Comparison of ENCODE assay signal across 8 cellular contexts in genomic region chr12:57621497-57622292, GRCh38. TPM values are rescaled to one million over a fixed set of nuclear protein-coding genes. Genes with fewer than 3 reads are reported as not detected.
DNase-seq lines count a peak whose midpoint lies in the region; ATAC-seq, FAIRE-seq and TF ChIP-seq lines count a peak whose summit lies in the region.

No MANE protein-coding gene starts in this region.

- H3K27ac ChIP-seq in H1 (ENCODE audit: low read depth, low read length), result no peak overlapping the region
- H3K27ac ChIP-seq in stomach smooth muscle (ENCODE audit: low read length), result no peak overlapping the region

- H2BK20ac ChIP-seq in H1 (ENCODE audit: low read length), result no peak overlapping the region

- H3K27me3 ChIP-seq in H1 (replicated peaks in 1 of 4; ENCODE audit: control insufficient read depth in 3 of 4, extremely low read depth in 1 of 4, insufficient read depth in 3 of 4, low read length in 3 of 4) (peaks cover 86 to 98% (median 98%) of the 10 kb centered on the region in 4 experiments), stomach smooth muscle (ENCODE audit: control insufficient read depth in 1 of 2, insufficient read depth in 2 of 2, low read length in 2 of 2) (peaks cover 12 to 15% of the 10 kb centered on the region in 2 donors)

- CTCF ChIA-PET in H1 (lab: Charles Lee; ENCODE audit: partially characterized antibody), result interaction anchor here (0.6 to 10.7 kb wide), 33 partner anchors 9 to 308 kb away, joined by 3 to 201 read pairs (median 4); partner anchors contain the start of genes ARHGEF25, B4GALNT1, DTX3 and OS9

- H4K5ac ChIP-seq in H1 (ENCODE audit: insufficient read length, low read depth, low read length), result no peak overlapping the region

- peak; percentile 92 for DNase-seq in 8988T
- peak; percentile 87 for DNase-seq in GM13976 (ENCODE audit: low spot score)
- DNase-seq in NB4 (ENCODE audit: low read depth), result peak; percentile 59
- DNase-seq in activated CD4-positive, alpha-beta T cell treated with anti-CD3 and anti-CD28 coated beads, Interleukin-2, amount 50 U/mL, for 24 hours (ENCODE audit: low read depth in 1 of 2, low spot score in 1 of 2), result peak; percentile 32 to 36
- peak in 1 of 2 experiments; percentile 87 for DNase-seq in H1 (ENCODE audit: low read depth in 1 of 2, low spot score in 2 of 2)
- DNase-seq in midbrain (lab: John Stamatoyannopoulos, UW), result peak; percentile 37

- no peak overlapping the region for H3K18ac ChIP-seq in H1 (ENCODE audit: extremely low read depth, low read length)

- peak overlapping the region; percentile 54 to 78 for H3K4me2 ChIP-seq in H1 (ENCODE audit: insufficient read depth in 1 of 2, low read depth in 2 of 2, low read length in 2 of 2)

- no peak overlapping the region for H4K91ac ChIP-seq in H1 (replicated peaks; ENCODE audit: insufficient read length, low read length)

- no peak for TF ChIP-seq EP300 in H1 (IDR thresholded peaks at IDR 0.05; ENCODE audit: borderline replicate concordance in 1 of 2, low read depth in 2 of 2, low read length in 2 of 2)

- in situ Hi-C loops in GM13976 (cut with MboI; ENCODE audit: low sequenced_read_pairs, unreplicated experiment), result no loop called here

- H3K36me3 ChIP-seq in H1 (ENCODE audit: control insufficient read depth in 2 of 4, insufficient read depth in 4 of 4, low read length in 3 of 4) (no peaks in the 10 kb centered on the region), stomach smooth muscle (ENCODE audit: control insufficient read depth in 2 of 2, insufficient read depth in 2 of 2, low read length in 2 of 2) (peaks cover 10 to 15% of the 10 kb centered on the region in 2 donors)

- 0 out of 2 replicates have a peak overlapping the region, but pooled peaks have one; percentile 14 for H2AK5ac ChIP-seq in H1 (ENCODE audit: low read depth, low read length)

- no peak overlapping the region; the same call in 1 of the 2 replicates for H4K8ac ChIP-seq in H1 (ENCODE audit: extremely low read depth, insufficient read depth, low read length)

- H3K79me2 ChIP-seq in H1 (ENCODE audit: control insufficient read depth in 1 of 2, insufficient read depth in 2 of 2, low read length in 2 of 2), result no peaks in the 10 kb centered on the region

- no peak overlapping the region for H2BK15ac ChIP-seq in H1 (ENCODE audit: low read length)

- H3K14ac ChIP-seq in H1 (ENCODE audit: insufficient read length), result no peak overlapping the region

- 4% methylated on average over 46 of the region's 49 CpGs; no CpG with 5 or more reads in 1 of the 2 experiments for WGBS in H1 (ENCODE audit: extremely low coverage in 1 of 2, insufficient coverage in 1 of 2, insufficient read length in 1 of 2, insufficient replicate concordance in 2 of 2, low coverage in 1 of 2, low lambda C conversion rate in 2 of 2, missing lambda C conversion rate in 1 of 2), 2 experiments

- no peak for TF ChIP-seq POLR2A in NB4 (IDR thresholded peaks at IDR 0.05; ENCODE audit: extremely low read depth, insufficient read length)
- TF ChIP-seq POLR2A in H1 (IDR thresholded peaks at IDR 0.05; ENCODE audit: control extremely low read depth in 1 of 2, low read depth in 2 of 2, low read length in 2 of 2), result no peak

- no peak overlapping the region for H3K56ac ChIP-seq in H1 (replicated peaks; ENCODE audit: insufficient read length, low read depth, low read length)

- H3K23me2 ChIP-seq in H1 (ENCODE audit: low read depth, low read length), result peaks cover 7% of the 10 kb centered on the region; the same call in 1 of the 2 replicates

- H3K4ac ChIP-seq in H1 (replicated peaks; ENCODE audit: insufficient read length, low read depth, low read length), result peak overlapping the region; percentile 5

- ATAC-seq in GM18520 (IDR thresholded peaks at IDR 0.05; ENCODE audit: unreplicated experiment), result no peak

- peaks cover 0 to 20% (median 13%) of the 10 kb centered on the region in 4 experiments; a peak in 6 of 7 replicates for H3K4me1 ChIP-seq in H1 (replicated peaks in 1 of 4; ENCODE audit: control insufficient read depth in 3 of 4, insufficient read depth in 4 of 4, low read length in 3 of 4)
- peaks cover 8% of the 10 kb centered on the region for H3K4me1 ChIP-seq in stomach smooth muscle (ENCODE audit: control insufficient read depth, insufficient read depth, low read length)

- TF ChIP-seq CTCF in GM13976 (IDR thresholded peaks at IDR 0.05; ENCODE audit: borderline replicate concordance, control extremely low read depth, extremely low read depth, insufficient read depth, missing control alignments) (peak; percentile 88), NB4 (IDR thresholded peaks at IDR 0.05; ENCODE audit: low read depth, low read length) (peak; percentile 84), H1 (IDR thresholded peaks at IDR 0.05; ENCODE audit: control extremely low read depth in 1 of 3, insufficient read depth in 1 of 3, low read depth in 1 of 3, low read length in 3 of 3) (peak in 2 of 3 experiments; percentile 83 to 89; a peak in 3 of 4 replicates)

- H4K20me1 ChIP-seq in H1 (replicated peaks in 1 of 2; ENCODE audit: control insufficient read depth in 1 of 2, insufficient read depth in 2 of 2, low read length in 2 of 2), result peaks cover 0 to 29% of the 10 kb centered on the region in 2 experiments

- H2BK12ac ChIP-seq in H1 (ENCODE audit: low read depth, low read length), result peak overlapping the region; percentile 75; the same call in 1 of the 2 replicates

- H3K9me3 ChIP-seq in H1 (ENCODE audit: insufficient read depth in 2 of 2, low read depth in 1 of 2, low read length in 1 of 2), result no peaks in the 10 kb centered on the region; a peak in 1 of 4 replicates
- no peaks in the 10 kb centered on the region for H3K9me3 ChIP-seq in stomach smooth muscle (ENCODE audit: control insufficient read depth in 2 of 2, low read length in 2 of 2)

- POLR2A ChIA-PET in H1 (lab: Charles Lee; ENCODE audit: partially characterized antibody), result interaction anchor here (0.8 to 3.6 kb wide), 11 partner anchors 9 to 123 kb away, joined by 3 to 45 read pairs (median 4); partner anchors contain the start of genes ARHGEF25, B4GALNT1, DDIT3 and PIP4K2C

- peak; percentile 62 to 71 for TF ChIP-seq RAD21 in H1 (IDR thresholded peaks at IDR 0.05 in 1 of 2, conservative IDR thresholded peaks at IDR 0.05 in 1 of 2; ENCODE audit: low read depth in 2 of 2, low read length in 2 of 2)

- H2AFZ ChIP-seq in H1 (ENCODE audit: low read length), result no peak overlapping the region

- H3K9ac ChIP-seq in H1 (replicated peaks in 1 of 4; ENCODE audit: extremely low read depth in 1 of 4, low read depth in 3 of 4, low read length in 3 of 4) (no peak overlapping the region), stomach smooth muscle (ENCODE audit: low read length in 2 of 2) (peak overlapping the region in 1 of 2 donors; percentile 21)

- H3K79me1 ChIP-seq in H1 (ENCODE audit: low read depth, low read length), result 0 out of 2 replicates have a peak, but pooled peaks cover 2% of the 10 kb centered on the region

- no peak overlapping the region for H3K4me3 ChIP-seq in NB4 (ENCODE audit: low read depth, low read length)
- peak overlapping the region; percentile 1 to 52 (median 24); a peak in 6 of 8 replicates for H3K4me3 ChIP-seq in H1 (ENCODE audit: extremely low read depth in 1 of 4, insufficient read depth in 2 of 4, low read depth in 3 of 4, low read length in 4 of 4)
- peak overlapping the region; percentile 53 to 70 for H3K4me3 ChIP-seq in stomach smooth muscle (ENCODE audit: low read length in 2 of 2)

- no peak overlapping the region for H2BK120ac ChIP-seq in H1 (replicated peaks; ENCODE audit: low read depth, low read length)

- no peak overlapping the region for H3K23ac ChIP-seq in H1 (ENCODE audit: insufficient read length)

- H2BK5ac ChIP-seq in H1 (ENCODE audit: low read depth, low read length), result no peak overlapping the region

- no peak for FAIRE-seq in H1 (lab: Jason Lieb, UNC)

RNA-seq across cellular contexts. Expression of gene ARHGEF25, which starts 10.5 kb away (rescaled TPM):
- total RNA-seq in H1 (2021; fragmentation: NEBNext Ultra II Directional; extraction: Animal tissue kit (Norgen Biotek cat#: 25700)), result 5.9 and 6.4 TPM in 2 replicates
- 8.6 and 8.8 TPM in 2 replicates for polyA plus RNA-seq in H1 (2011; rRNA removed)
- 11.8 TPM for polyA plus RNA-seq in H1 (2011; cell fraction: cytosol; rRNA removed)
- polyA plus RNA-seq in H1 (2011; cell fraction: nucleus; rRNA removed), result 45.7 TPM
- polyA plus RNA-seq in H1 (2012, experiment 1 of 2), result 11.8 to 18.3 TPM (median 17.0 TPM) in 4 replicates
- 10.9 TPM for polyA plus RNA-seq in H1 (2012, experiment 2 of 2)
- polyA plus RNA-seq in H1 (2013, experiment 1 of 2), result 3.8 TPM
- 3.6 TPM for polyA plus RNA-seq in H1 (2013, experiment 2 of 2)
- 4.3 and 9.0 TPM in 2 replicates for polyA minus RNA-seq in H1 (2011; rRNA and poly(A)+ RNA removed)
- polyA minus RNA-seq in H1 (2011; cell fraction: cytosol; rRNA and poly(A)+ RNA removed), result 3.4 TPM
- polyA minus RNA-seq in H1 (2011; cell fraction: nucleus; rRNA and poly(A)+ RNA removed), result 7.1 TPM

RNA-seq across cellular contexts. Expression of gene B4GALNT1, which starts 11.3 kb away (rescaled TPM):
- 1.4 and 1.5 TPM in 2 replicates for total RNA-seq in H1 (2021; fragmentation: NEBNext Ultra II Directional; extraction: Animal tissue kit (Norgen Biotek cat#: 25700))
- polyA plus RNA-seq in H1 (2011; rRNA removed), result 2.2 and 2.3 TPM in 2 replicates
- polyA plus RNA-seq in H1 (2011; cell fraction: cytosol; rRNA removed), result 1.6 TPM
- polyA plus RNA-seq in H1 (2011; cell fraction: nucleus; rRNA removed), result 4.8 TPM
- 0.95 to 1.6 TPM (median 1.3 TPM) in 4 replicates for polyA plus RNA-seq in H1 (2012, experiment 1 of 2)
- 1.3 TPM for polyA plus RNA-seq in H1 (2012, experiment 2 of 2)
- polyA plus RNA-seq in H1 (2013, experiment 1 of 2), result 0.61 TPM
- polyA plus RNA-seq in H1 (2013, experiment 2 of 2), result 0.74 TPM
- 1.0 and 1.7 TPM in 2 replicates for polyA minus RNA-seq in H1 (2011; rRNA and poly(A)+ RNA removed)
- 0.59 TPM for polyA minus RNA-seq in H1 (2011; cell fraction: cytosol; rRNA and poly(A)+ RNA removed)
- polyA minus RNA-seq in H1 (2011; cell fraction: nucleus; rRNA and poly(A)+ RNA removed), result 1.5 TPM

RNA-seq across cellular contexts. Expression of gene DTX3, which starts 17.1 kb away (rescaled TPM):
- total RNA-seq in H1 (2021; fragmentation: NEBNext Ultra II Directional; extraction: Animal tissue kit (Norgen Biotek cat#: 25700)), result 41.8 and 43.4 TPM in 2 replicates
- 92.5 and 126 TPM in 2 replicates for polyA plus RNA-seq in H1 (2011; rRNA removed)
- 92.5 TPM for polyA plus RNA-seq in H1 (2011; cell fraction: cytosol; rRNA removed)
- 373 TPM for polyA plus RNA-seq in H1 (2011; cell fraction: nucleus; rRNA removed)
- 66.9 to 71.1 TPM (median 70.4 TPM) in 4 replicates for polyA plus RNA-seq in H1 (2012, experiment 1 of 2)
- polyA plus RNA-seq in H1 (2012, experiment 2 of 2), result 45.9 TPM
- 41.7 TPM for polyA plus RNA-seq in H1 (2013, experiment 1 of 2)
- polyA plus RNA-seq in H1 (2013, experiment 2 of 2), result 36.1 TPM
- polyA minus RNA-seq in H1 (2011; rRNA and poly(A)+ RNA removed), result 27.3 and 38.8 TPM in 2 replicates
- polyA minus RNA-seq in H1 (2011; cell fraction: cytosol; rRNA and poly(A)+ RNA removed), result 31.0 TPM
- polyA minus RNA-seq in H1 (2011; cell fraction: nucleus; rRNA and poly(A)+ RNA removed), result 52.0 TPM

RNA-seq across cellular contexts. Expression of gene PIP4K2C, which starts 30.7 kb away (rescaled TPM):
- total RNA-seq in H1 (2021; fragmentation: NEBNext Ultra II Directional; extraction: Animal tissue kit (Norgen Biotek cat#: 25700)), result 21.4 and 27.1 TPM in 2 replicates
- 21.0 and 25.0 TPM in 2 replicates for polyA plus RNA-seq in H1 (2011; rRNA removed)
- 21.8 TPM for polyA plus RNA-seq in H1 (2011; cell fraction: cytosol; rRNA removed)
- polyA plus RNA-seq in H1 (2011; cell fraction: nucleus; rRNA removed), result 23.9 TPM
- 19.5 to 27.9 TPM (median 22.1 TPM) in 4 replicates for polyA plus RNA-seq in H1 (2012, experiment 1 of 2)
- 16.5 TPM for polyA plus RNA-seq in H1 (2012, experiment 2 of 2)
- 14.6 TPM for polyA plus RNA-seq in H1 (2013, experiment 1 of 2)
- 15.9 TPM for polyA plus RNA-seq in H1 (2013, experiment 2 of 2)
- polyA minus RNA-seq in H1 (2011; rRNA and poly(A)+ RNA removed), result 25.6 and 27.0 TPM in 2 replicates
- polyA minus RNA-seq in H1 (2011; cell fraction: cytosol; rRNA and poly(A)+ RNA removed), result 16.4 TPM
- polyA minus RNA-seq in H1 (2011; cell fraction: nucleus; rRNA and poly(A)+ RNA removed), result 11.0 TPM
